In genomic region chrX:114787016-114787415, GRCh38 we compare ENCODE assay signal across 25 cellular contexts.
"Had no signal": no experiment of that assay in that cellular context is flagged by ENCODE, and none has a peak within 500 bp of the region (broad histone marks: within the 10 kb centered on the region; RNA-seq: fewer than 3 reads in every experiment).

No MANE protein-coding gene starts in this region.

- ATAC-seq: mucosa of descending colon; naive thymus-derived CD4-positive, alpha-beta T cell; natural killer cell treated with Interleukin-12 subunit alpha and Interleukin-12 subunit beta and Interleukin-15 and Interleukin-18, amount 100 ng/mL, for 72 hours; right lobe of liver; stimulated activated naive B cell treated with anti-CD40 and anti-IgM and Interleukin-4, amounts not matched to agents 10 μg/mL and 1 μg/mL and 100 μg/mL, for 72 hours; stimulated activated naive CD8-positive, alpha-beta T cell treated with anti-CD3 and anti-CD28 coated beads, Interleukin-15, Interleukin-2, amounts not matched to agents 100 U/mL and 50 U/mL, for 24 hours; upper lobe of right lung had no signal

- H3K36me3 ChIP-seq: left ventricle myocardium inferior, ovary, right atrium auricular region, right lobe of liver, stomach, tibial artery, upper lobe of right lung had no signal

- H3K4me1 ChIP-seq: left ventricle myocardium inferior, right atrium auricular region, right lobe of liver, stomach, testis, tibial artery, upper lobe of right lung had no signal

- H3K4me3 Mint-ChIP-seq: naive thymus-derived CD4-positive, alpha-beta T cell; natural killer cell treated with Interleukin-12 subunit alpha and Interleukin-12 subunit beta and Interleukin-15 and Interleukin-18, amount 100 ng/mL, for 72 hours; stimulated activated naive B cell treated with anti-CD40 and anti-IgM and Interleukin-4, amounts not matched to agents 10 μg/mL and 1 μg/mL and 100 μg/mL, for 72 hours had no signal

- H3K4me3 ChIP-seq: left ventricle myocardium inferior, lung, mucosa of descending colon, ovary, right atrium auricular region, right lobe of liver, skin epidermis, stomach, testis, tibial artery, upper lobe of right lung had no signal

- H3K36me3 Mint-ChIP-seq: naive thymus-derived CD4-positive, alpha-beta T cell; natural killer cell treated with Interleukin-12 subunit alpha and Interleukin-12 subunit beta and Interleukin-15 and Interleukin-18, amount 100 ng/mL, for 72 hours; stimulated activated naive B cell treated with anti-CD40 and anti-IgM and Interleukin-4, amounts not matched to agents 10 μg/mL and 1 μg/mL and 100 μg/mL, for 72 hours had no signal

- H3K27me3 Mint-ChIP-seq: naive thymus-derived CD4-positive, alpha-beta T cell; natural killer cell treated with Interleukin-12 subunit alpha and Interleukin-12 subunit beta and Interleukin-15 and Interleukin-18, amount 100 ng/mL, for 72 hours; progenitor cell of endocrine pancreas; stimulated activated naive B cell treated with anti-CD40 and anti-IgM and Interleukin-4, amounts not matched to agents 10 μg/mL and 1 μg/mL and 100 μg/mL, for 72 hours had no signal

- H3K9me3 ChIP-seq: mucosa of descending colon, ovary, right lobe of liver, testis, upper lobe of right lung had no signal

- H3K4me1 Mint-ChIP-seq: naive thymus-derived CD4-positive, alpha-beta T cell; stimulated activated naive B cell treated with anti-CD40 and anti-IgM and Interleukin-4, amounts not matched to agents 10 μg/mL and 1 μg/mL and 100 μg/mL, for 72 hours had no signal

- H3K9me3 Mint-ChIP-seq: natural killer cell treated with Interleukin-12 subunit alpha and Interleukin-12 subunit beta and Interleukin-15 and Interleukin-18, amount 100 ng/mL, for 72 hours; stimulated activated naive B cell treated with anti-CD40 and anti-IgM and Interleukin-4, amounts not matched to agents 10 μg/mL and 1 μg/mL and 100 μg/mL, for 72 hours had no signal

- DNase-seq: hypothalamus; islet precursor cell; left ventricle myocardium inferior; mesendoderm; midbrain; mucosa of descending colon; naive thymus-derived CD4-positive, alpha-beta T cell; ovary; right lobe of liver; stimulated activated CD4-positive, alpha-beta T cell treated with anti-CD3 and anti-CD28 coated beads, Interleukin-12 subunit alpha, Interleukin-12 subunit beta, amount 100 ng/mL, for 4 hours; stimulated activated CD4-positive, alpha-beta T cell treated with anti-CD3 and anti-CD28 coated beads, Interleukin-15, amount 100 ng/mL, for 24 hours; stimulated activated CD4-positive, alpha-beta T cell treated with anti-CD3 and anti-CD28 coated beads, Interleukin-2, amount 100 ng/mL, for 24 hours; stimulated activated CD4-positive, alpha-beta T cell treated with anti-CD3 and anti-CD28 coated beads, Interleukin-4, amount 100 ng/mL, for 1 hour; stimulated activated naive B cell treated with anti-CD40 and anti-IgM and Interleukin-4, amounts not matched to agents 10 μg/mL and 1 μg/mL and 100 μg/mL, for 72 hours; stimulated activated naive CD8-positive, alpha-beta T cell treated with anti-CD3 and anti-CD28 coated beads, Interleukin-15, Interleukin-2, amounts not matched to agents 100 U/mL and 50 U/mL, for 24 hours; stomach; testis; tibial artery; trophoblast cell; upper lobe of right lung had no signal

- H3K27ac ChIP-seq: left ventricle myocardium inferior, ovary, right atrium auricular region, right lobe of liver, skin epidermis, stomach, testis, tibial artery, upper lobe of right lung had no signal

- H3K27ac Mint-ChIP-seq: naive thymus-derived CD4-positive, alpha-beta T cell; natural killer cell treated with Interleukin-12 subunit alpha and Interleukin-12 subunit beta and Interleukin-15 and Interleukin-18, amount 100 ng/mL, for 72 hours; progenitor cell of endocrine pancreas; stimulated activated naive B cell treated with anti-CD40 and anti-IgM and Interleukin-4, amounts not matched to agents 10 μg/mL and 1 μg/mL and 100 μg/mL, for 72 hours had no signal

- H3K27me3 ChIP-seq: right atrium auricular region, right lobe of liver, stomach, testis, tibial artery, upper lobe of right lung had no signal
